13 cellular contexts compared by ENCODE assay signal in the genomic region with DNA sequence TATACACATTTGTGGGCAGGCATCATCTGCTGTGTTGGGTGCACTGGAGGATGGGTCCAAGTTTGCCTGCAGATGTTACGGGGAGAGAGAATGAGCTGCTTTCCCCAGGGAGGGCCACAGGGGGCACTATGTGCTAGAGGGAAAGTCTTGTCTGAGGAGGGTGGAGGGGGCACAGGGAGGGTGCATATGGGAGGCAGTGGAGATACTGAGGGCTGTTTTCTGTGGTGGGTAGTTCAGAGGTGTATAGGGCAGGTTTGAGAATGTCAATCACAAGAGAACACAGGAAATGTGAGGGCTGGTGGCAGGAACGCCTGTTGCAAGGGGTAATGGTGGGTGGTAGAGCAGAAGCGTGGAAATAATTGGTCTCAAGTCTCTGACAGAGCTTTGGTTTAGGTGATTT. TPM values are rescaled to one million over a fixed set of nuclear protein-coding genes. Genes with fewer than 3 reads are reported as not detected.
DNase-seq lines count a peak whose midpoint lies in the region; FAIRE-seq and TF ChIP-seq lines count a peak whose summit lies in the region.
"Had no signal": no experiment of that assay in that cellular context is flagged by ENCODE, and none has a peak within 500 bp of the region (broad histone marks: within the 10 kb centered on the region; RNA-seq: fewer than 3 reads in every experiment).

No MANE protein-coding gene starts in this region.

- in situ Hi-C loops in brain microvascular endothelial cell (cut with HindIII; ENCODE audit: low pct_ligation_motif_present, low sequenced_read_pairs), result no loop called here

- TF ChIP-seq CTCF in GM12873 (IDR thresholded peaks at IDR 0.05; ENCODE audit: insufficient read depth, low read depth, low read length, missing control alignments) (peak; percentile 21), brain microvascular endothelial cell (IDR thresholded peaks at IDR 0.05; ENCODE audit: low read depth, low read length, missing control alignments) (peak; percentile 36), stomach (IDR thresholded peaks at IDR 0.05) (no peak)

- H3K27me3 ChIP-seq in brain microvascular endothelial cell (replicated peaks), result no peaks in the 10 kb centered on the region
- H3K27me3 ChIP-seq in stomach, result no peaks in the 10 kb centered on the region

- H3K27ac Mint-ChIP-seq in T-helper 2 cell treated with Interferon-gamma antibody and Interleukin-4, amounts not matched to agents 5 μg/mL and 100 μg/mL, for 36 hours, result peak overlapping the region; percentile 29
- H3K27ac Mint-ChIP-seq: IgD-negative memory B cell, nephron progenitor cell had no signal

- H3K4me1 Mint-ChIP-seq in T-helper 2 cell treated with Interferon-gamma antibody and Interleukin-4, amounts not matched to agents 5 μg/mL and 100 μg/mL, for 36 hours (ENCODE audit: low read depth), result peaks cover 11% of the 10 kb centered on the region

- no peak for TF ChIP-seq EP300 in stomach (IDR thresholded peaks at IDR 0.05)

- H3K9me3 ChIP-seq in stomach, result no peaks in the 10 kb centered on the region

- H3K27me3 Mint-ChIP-seq in T-helper 2 cell treated with Interferon-gamma antibody and Interleukin-4, amounts not matched to agents 5 μg/mL and 100 μg/mL, for 36 hours (ENCODE audit: low read depth), result no peaks in the 10 kb centered on the region

- H3K4me1 ChIP-seq in stomach, result peaks cover 0 to 10% (median 4%) of the 10 kb centered on the region in 4 donors

- H3K36me3 Mint-ChIP-seq in T-helper 2 cell treated with Interferon-gamma antibody and Interleukin-4, amounts not matched to agents 5 μg/mL and 100 μg/mL, for 36 hours (ENCODE audit: low read depth), result peaks cover 12% of the 10 kb centered on the region

- no peak for TF ChIP-seq POLR2A in stomach (IDR thresholded peaks at IDR 0.05)

- no peaks in the 10 kb centered on the region for H3K9me3 Mint-ChIP-seq in T-helper 2 cell treated with Interferon-gamma antibody and Interleukin-4, amounts not matched to agents 5 μg/mL and 100 μg/mL, for 36 hours
- H3K9me3 Mint-ChIP-seq: IgD-negative memory B cell, nephron progenitor cell had no signal

- whole genome bisulfite sequencing in stomach, 5 donors, result 85 to 92% (median 91%) methylated on average over 3 of the region's 3 CpGs

- intact Hi-C loops in stomach (cut with DNase I; ENCODE audit: low total_unique reads), result no loop called here

- H3K4me3 ChIP-seq in brain microvascular endothelial cell (ENCODE audit: low read depth, low read length) (no peak overlapping the region), stomach (no peak overlapping the region)

- no peak for DNase-seq in T-helper 2 cell treated with Interferon-gamma antibody and Interleukin-4, amounts not matched to agents 5 μg/mL and 100 μg/mL, for 36 hours (ENCODE audit: low spot score)
- DNase-seq in brain microvascular endothelial cell, result no peak
- DNase-seq in stimulated activated CD4-positive, alpha-beta T cell treated with anti-CD3 and anti-CD28 coated beads, Interleukin-2, amount 100 ng/mL, for 4 hours (ENCODE audit: low read depth), result peak; percentile 55
- DNase-seq in superior temporal gyrus (ENCODE audit: extremely low spot score), result no peak
- no peak for DNase-seq in GM03348 (ENCODE audit: low spot score)
- no peak for DNase-seq in RCC 7860 (ENCODE audit: low spot score)
- no peak for DNase-seq in stomach
- DNase-seq: DMS53, NCI-H446, nephron progenitor cell had no signal

- H3K36me3 ChIP-seq in brain microvascular endothelial cell (replicated peaks) (peaks cover 24% of the 10 kb centered on the region), stomach (peaks cover 33 to 66% (median 64%) of the 10 kb centered on the region in 4 donors)

- FAIRE-seq in RCC 7860 (lab: Jason Lieb, UNC), result no peak
- FAIRE-seq: endometrium had no signal

- H3K27ac ChIP-seq in brain microvascular endothelial cell, result no peak overlapping the region
- no peak overlapping the region for H3K27ac ChIP-seq in stomach

- H3K4me3 Mint-ChIP-seq in T-helper 2 cell treated with Interferon-gamma antibody and Interleukin-4, amounts not matched to agents 5 μg/mL and 100 μg/mL, for 36 hours, result no peak overlapping the region
- H3K4me3 Mint-ChIP-seq: IgD-negative memory B cell, nephron progenitor cell had no signal

RNA-seq across cellular contexts. Expression of gene PTPRA, which starts 7.7 kb away (rescaled TPM):
- total RNA-seq in stomach, result 100 to 1,000 TPM in 1 of 5 donors, 10 to 100 TPM in 4; 19.7 to 157 (median 56.7) TPM
- 10 to 100 TPM in 1 of 3 donors, 1 to 10 TPM in 2; 8.1 to 15.9 (median 9.2) TPM for polyA plus RNA-seq in stomach

RNA-seq across cellular contexts. Expression of gene VPS16, which starts 25.1 kb away (rescaled TPM):
- 10 to 100 TPM in 4 of 5 donors, 1 to 10 TPM in 1; 5.8 to 23.7 (median 20.6) TPM for total RNA-seq in stomach
- polyA plus RNA-seq in stomach, result 10 to 100 TPM; 31.4 to 53.0 (median 42.6) TPM

RNA-seq across cellular contexts. Expression of gene PCED1A, which starts 25.2 kb away (rescaled TPM):
- 100 to 1,000 TPM in 2 of 5 donors, 10 to 100 TPM in 3; 10.3 to 166 (median 44.9) TPM for total RNA-seq in stomach
- 10 to 100 TPM; 43.0 to 65.0 (median 44.1) TPM for polyA plus RNA-seq in stomach

RNA-seq across cellular contexts. Expression of gene TMEM239, which starts 49.5 kb away (rescaled TPM):
- under 1 TPM in 1 of 5 donors, not detected in 4; 0.18 TPM for total RNA-seq in stomach
- polyA plus RNA-seq in stomach, result not detected
- polyA plus RNA-seq: IgD-negative memory B cell had no signal

RNA-seq across cellular contexts. Expression of gene C20orf141, which starts 50.8 kb away (rescaled TPM):
- total RNA-seq in stomach, result not detected
- not detected for polyA plus RNA-seq in stomach
- polyA plus RNA-seq: IgD-negative memory B cell had no signal

Comparison
In these comparisons a context has a peak if more than half of its experiments do, and no peak if none do; other contexts are left out.
1. CTCF ChIP-seq: peak in GM12873 (single experiment) and brain microvascular endothelial cell (single experiment); none in stomach (0 of 7).